ENCODE assay signal across 1 cellular context in genomic region chr7:11236680-11237079, GRCh38.
TF ChIP-seq lines count a peak whose summit lies in the region.

No MANE protein-coding gene starts in this region.

TF ChIP-seq in HepG2, 621 proteins besides CTCF, POLR2A, EP300 and RAD21 (continued from another document):
- TF ChIP-seq, protein P1, sequence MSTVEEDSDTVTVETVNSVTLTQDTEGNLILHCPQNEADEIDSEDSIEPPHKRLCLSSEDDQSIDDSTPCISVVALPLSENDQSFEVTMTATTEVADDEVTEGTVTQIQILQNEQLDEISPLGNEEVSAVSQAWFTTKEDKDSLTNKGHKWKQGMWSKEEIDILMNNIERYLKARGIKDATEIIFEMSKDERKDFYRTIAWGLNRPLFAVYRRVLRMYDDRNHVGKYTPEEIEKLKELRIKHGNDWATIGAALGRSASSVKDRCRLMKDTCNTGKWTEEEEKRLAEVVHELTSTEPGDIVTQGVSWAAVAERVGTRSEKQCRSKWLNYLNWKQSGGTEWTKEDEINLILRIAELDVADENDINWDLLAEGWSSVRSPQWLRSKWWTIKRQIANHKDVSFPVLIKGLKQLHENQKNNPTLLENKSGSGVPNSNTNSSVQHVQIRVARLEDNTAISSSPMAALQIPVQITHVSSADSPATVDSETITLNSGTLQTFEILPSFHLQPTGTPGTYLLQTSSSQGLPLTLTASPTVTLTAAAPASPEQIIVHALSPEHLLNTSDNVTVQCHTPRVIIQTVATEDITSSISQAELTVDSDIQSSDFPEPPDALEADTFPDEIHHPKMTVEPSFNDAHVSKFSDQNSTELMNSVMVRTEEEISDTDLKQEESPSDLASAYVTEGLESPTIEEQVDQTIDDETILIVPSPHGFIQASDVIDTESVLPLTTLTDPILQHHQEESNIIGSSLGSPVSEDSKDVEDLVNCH (CRISPR knock-in tag; IDR thresholded peaks at IDR 0.05) = no peak
- TF ChIP-seq ZKSCAN5 (CRISPR knock-in tag; IDR thresholded peaks at IDR 0.05) (no peak), ARNTL (CRISPR knock-in tag; IDR thresholded peaks at IDR 0.05) (no peak), JUN (CRISPR knock-in tag; IDR thresholded peaks at IDR 0.05) (no peak)
